Comparison of ENCODE assay signal across 24 cellular contexts in the genomic region with DNA sequence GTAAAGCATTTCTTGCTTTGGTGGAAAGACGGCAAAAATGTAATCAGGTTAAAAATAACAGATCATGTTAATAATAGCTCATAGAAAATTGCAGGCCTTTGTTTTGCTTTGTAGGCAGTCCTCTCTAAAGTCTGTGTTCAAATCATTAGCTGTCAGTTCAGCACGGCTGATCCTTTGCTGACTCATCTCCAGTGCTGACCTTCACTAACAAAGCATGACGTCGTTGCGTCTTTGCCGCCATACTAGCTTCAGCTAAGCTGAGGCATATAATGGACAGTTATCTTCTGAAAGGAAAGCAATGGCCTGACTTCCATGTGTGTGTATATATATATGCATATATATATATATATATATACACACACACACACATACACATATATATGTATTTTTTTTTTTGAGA.
"Had no signal": no experiment of that assay in that cellular context is flagged by ENCODE, and none has a peak within 500 bp of the region (broad histone marks: within the 10 kb centered on the region; RNA-seq: fewer than 3 reads in every experiment).

No MANE protein-coding gene starts in this region.

- H3K9me3 ChIP-seq: left lung, ovary, stomach, testis, thyroid gland, transverse colon, upper lobe of left lung, vagina had no signal

- H3K4me3 ChIP-seq: hepatocyte, left lung, lung, mucosa of descending colon, ovary, skin epidermis, stomach, testis, thyroid gland, transverse colon, upper lobe of left lung, vagina had no signal

- H3K27me3 ChIP-seq: hepatocyte, left lung, ovary, stomach, testis, thyroid gland, transverse colon, upper lobe of left lung, vagina had no signal

- H3K4me1 ChIP-seq: left lung, stomach, testis, thyroid gland, transverse colon, upper lobe of left lung, vagina had no signal

- H2AFZ ChIP-seq: hepatocyte had no signal

- H3K36me3 ChIP-seq: left lung, ovary, stomach, thyroid gland, transverse colon, upper lobe of left lung, vagina had no signal

- H3K27ac ChIP-seq: hepatocyte, left lung, ovary, skin epidermis, stomach, testis, thyroid gland, transverse colon, upper lobe of left lung, vagina had no signal

- H3K4me2 ChIP-seq: hepatocyte had no signal

- DNase-seq: islet precursor cell; left colon; left lung; midbrain; mucosa of descending colon; naive thymus-derived CD4-positive, alpha-beta T cell; ovary; retina; right cardiac atrium; stimulated activated CD4-positive, alpha-beta T cell treated with anti-CD3 and anti-CD28 coated beads, Interleukin-12 subunit alpha, Interleukin-12 subunit beta, amount 100 ng/mL, for 4 hours; stimulated activated CD4-positive, alpha-beta T cell treated with anti-CD3 and anti-CD28 coated beads, Interleukin-15, amount 100 ng/mL, for 24 hours; stimulated activated CD4-positive, alpha-beta T cell treated with anti-CD3 and anti-CD28 coated beads, Interleukin-2, amount 100 ng/mL, for 24 hours; stimulated activated CD4-positive, alpha-beta T cell treated with anti-CD3 and anti-CD28 coated beads, Interleukin-4, amount 100 ng/mL, for 1 hour; stimulated activated naive B cell treated with anti-CD40 and anti-IgM and Interleukin-4, amounts not matched to agents 10 μg/mL and 1 μg/mL and 100 μg/mL, for 72 hours; stimulated activated naive CD8-positive, alpha-beta T cell treated with anti-CD3 and anti-CD28 coated beads, Interleukin-15, Interleukin-2, amounts not matched to agents 100 U/mL and 50 U/mL, for 24 hours; stomach; testis; thyroid gland; transverse colon; upper lobe of left lung had no signal
